Comparison of ENCODE assay signal across 17 cellular contexts in genomic region chr17:2354311-2354710, GRCh38.
"Had no signal": no experiment of that assay in that cellular context is flagged by ENCODE, and none has a peak within 500 bp of the region (broad histone marks: within the 10 kb centered on the region; RNA-seq: fewer than 3 reads in every experiment).

No MANE protein-coding gene starts in this region.

- H3K27ac ChIP-seq: gastroesophageal sphincter, neural progenitor cell, ovary, suprapubic skin, upper lobe of left lung had no signal

- H3K9me3 ChIP-seq: gastroesophageal sphincter, ovary, suprapubic skin, upper lobe of left lung had no signal

- H3K4me3 Mint-ChIP-seq: mesothelial cell of epicardium, neural progenitor cell had no signal

- H3K27ac Mint-ChIP-seq: activated naive CD4-positive, alpha-beta T cell treated with anti-CD3 and anti-CD28 coated beads, Interleukin-2, amount 50 U/mL, for 72 hours; mesothelial cell of epicardium had no signal

- H3K36me3 Mint-ChIP-seq: activated naive CD4-positive, alpha-beta T cell treated with anti-CD3 and anti-CD28 coated beads, Interleukin-2, amount 50 U/mL, for 72 hours had no signal

- H3K36me3 ChIP-seq: gastroesophageal sphincter, neural progenitor cell, ovary, suprapubic skin had no signal

- H3K4me3 ChIP-seq: gastroesophageal sphincter, lung, neural progenitor cell, ovary, suprapubic skin, upper lobe of left lung had no signal

- H2AFZ ChIP-seq: neural progenitor cell had no signal

- ATAC-seq: gastroesophageal sphincter, sciatic nerve had no signal

- DNase-seq: activated CD4-positive, CD25-positive, alpha-beta regulatory T cell treated with anti-CD3 and anti-CD28 coated beads, Interleukin-2, amount 50 U/mL, for 72 hours; anterior cingulate cortex; erythroblast; left colon; ovary; SIG-M5; stimulated activated naive CD8-positive, alpha-beta T cell treated with anti-CD3 and anti-CD28 coated beads, Interleukin-15, Interleukin-2, amounts not matched to agents 100 U/mL and 50 U/mL, for 24 hours; T-helper 9 cell; upper lobe of left lung had no signal

- H3K9me3 Mint-ChIP-seq: activated naive CD4-positive, alpha-beta T cell treated with anti-CD3 and anti-CD28 coated beads, Interleukin-2, amount 50 U/mL, for 72 hours; activated T-helper 2 cell treated with anti-CD3 and anti-CD28 coated beads, Interferon-gamma antibody, Interleukin-2, Interleukin-4, amounts not matched to agents 10 μg/mL and 5 μg/mL and 100 μg/mL, durations not matched to agents 14 hours and 24 hours and 36 hours; mesothelial cell of epicardium; neural progenitor cell had no signal

- H3K27me3 ChIP-seq: gastroesophageal sphincter, neural progenitor cell, ovary, suprapubic skin, upper lobe of left lung had no signal

- H3K4me2 ChIP-seq: neural progenitor cell had no signal
